In the genomic region with DNA sequence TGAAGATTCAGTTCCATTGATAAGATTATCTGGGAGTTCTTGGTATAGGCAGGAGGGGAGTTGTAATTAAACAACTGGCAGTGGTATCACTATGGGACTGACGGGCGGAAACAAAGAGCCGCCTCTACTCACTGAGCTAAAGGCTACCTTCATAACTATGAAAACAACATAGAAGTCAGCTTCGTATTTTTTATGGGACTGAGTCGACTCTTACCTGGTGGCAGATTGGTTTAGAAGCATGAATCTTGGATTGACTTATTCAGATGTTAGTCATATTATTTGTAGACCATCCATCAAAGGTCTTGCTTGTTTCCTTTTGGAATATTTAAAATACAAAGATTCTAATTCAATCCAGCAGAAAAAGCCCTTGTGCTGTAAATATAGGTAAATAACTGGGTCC, we compare ENCODE assay signal across 19 cellular contexts. TPM values are rescaled to one million over a fixed set of nuclear protein-coding genes. Genes with fewer than 3 reads are reported as not detected.
DNase-seq lines count a peak whose midpoint lies in the region; ATAC-seq, FAIRE-seq and TF ChIP-seq lines count a peak whose summit lies in the region.
"Had no signal": no experiment of that assay in that cellular context is flagged by ENCODE, and none has a peak within 500 bp of the region (broad histone marks: within the 10 kb centered on the region; RNA-seq: fewer than 3 reads in every experiment).

No MANE protein-coding gene starts in this region.

- H3K9me3 Mint-ChIP-seq in CD4-positive, CD25-positive, alpha-beta regulatory T cell: no peaks in the 10 kb centered on the region
- H3K9me3 Mint-ChIP-seq in activated B cell treated with CpG ODN at 0.5 μM for 24 hours: no peaks in the 10 kb centered on the region
- no peaks in the 10 kb centered on the region for H3K9me3 Mint-ChIP-seq in memory B cell
- H3K9me3 Mint-ChIP-seq: CD8-positive, alpha-beta T cell; HFFc6; IgD-negative memory B cell had no signal

- peak; percentile 56 for FAIRE-seq in A549 (lab: Jason Lieb, UNC)
- FAIRE-seq: HTR-8/SVneo had no signal

- no peak overlapping the region for H3K4me2 ChIP-seq in A549

- no peak for TF ChIP-seq CTCF in A549 (IDR thresholded peaks at IDR 0.05)
- no peak for TF ChIP-seq CTCF in activated B cell treated with CpG ODN at 0.5 μM for 24 hours (IDR thresholded peaks at IDR 0.05)

- no peak overlapping the region for H3K27ac ChIP-seq in A549
- H3K27ac ChIP-seq in CD4-positive, CD25-positive, alpha-beta regulatory T cell (ENCODE audit: insufficient read depth, low read length, poor library complexity, severe bottlenecking): no peak overlapping the region
- H3K27ac ChIP-seq: C4-2B had no signal

- no peaks in the 10 kb centered on the region for H3K27me3 ChIP-seq in CD4-positive, CD25-positive, alpha-beta regulatory T cell (ENCODE audit: control insufficient read depth, insufficient read depth, low read length)

- no peak for DNase-seq in A549 (ENCODE audit: low read depth in 1 of 2, low spot score in 1 of 2)
- no peak for DNase-seq in CD4-positive, CD25-positive, alpha-beta regulatory T cell
- DNase-seq in activated B cell treated with CpG ODN at 0.5 μM for 24 hours: no peak
- no peak for DNase-seq in memory B cell (ENCODE audit: low spot score in 2 of 2)
- DNase-seq in posterior cingulate gyrus: no peak
- DNase-seq in dermis blood vessel endothelial cell: no peak
- DNase-seq: ACHN; Calu3; CD8-positive, alpha-beta T cell; DMS79 treated with DMSO at 0.1 percent for 48 hours; GF-D8; GOT3; H7; HFFc6 had no signal

- H3K27me3 Mint-ChIP-seq in CD4-positive, CD25-positive, alpha-beta regulatory T cell: no peaks in the 10 kb centered on the region
- H3K27me3 Mint-ChIP-seq in activated B cell treated with CpG ODN at 0.5 μM for 24 hours: no peaks in the 10 kb centered on the region
- H3K27me3 Mint-ChIP-seq in memory B cell: no peaks in the 10 kb centered on the region
- H3K27me3 Mint-ChIP-seq: IgD-negative memory B cell had no signal

- WGBS in A549 (ENCODE audit: missing lambda C conversion rate): 92% methylated on average over 5 of the region's 5 CpGs

- H3K4me3 ChIP-seq in A549: no peak overlapping the region
- H3K4me3 ChIP-seq in CD4-positive, CD25-positive, alpha-beta regulatory T cell (ENCODE audit: low read depth, low read length): no peak overlapping the region

- no peak for ATAC-seq in A549
- ATAC-seq in CD4-positive, CD25-positive, alpha-beta regulatory T cell (ENCODE audit: low read depth in 2 of 2): no peak
- ATAC-seq in activated B cell treated with CpG ODN at 0.5 μM for 24 hours (ENCODE audit: low read depth): no peak
- no peak for ATAC-seq in memory B cell (ENCODE audit: low read depth)
- no peak for ATAC-seq in HG02571 (IDR thresholded peaks at IDR 0.05; ENCODE audit: unreplicated experiment)
- ATAC-seq: CD8-positive, alpha-beta T cell; HCT116 had no signal

- CTCF ChIA-PET in A549 (lab: Yijun Ruan, JAX) (no interaction called here), activated B cell treated with CpG ODN at 0.5 μM for 24 hours (lab: Charles Lee) (no interaction called here)

- no peaks in the 10 kb centered on the region for H3K4me1 ChIP-seq in A549
- no peaks in the 10 kb centered on the region for H3K4me1 ChIP-seq in CD4-positive, CD25-positive, alpha-beta regulatory T cell (ENCODE audit: control insufficient read depth, insufficient read depth, low read length, poor library complexity, severe bottlenecking)

- H3K4me3 Mint-ChIP-seq in CD4-positive, CD25-positive, alpha-beta regulatory T cell: no peak overlapping the region
- H3K4me3 Mint-ChIP-seq in activated B cell treated with CpG ODN at 0.5 μM for 24 hours: no peak overlapping the region
- no peak overlapping the region for H3K4me3 Mint-ChIP-seq in memory B cell
- H3K4me3 Mint-ChIP-seq: CD8-positive, alpha-beta T cell; HFFc6; IgD-negative memory B cell had no signal

- intact Hi-C loops in activated B cell treated with CpG ODN at 0.5 μM for 24 hours (cut with micrococcal nuclease): no loop called here
- intact Hi-C loops in posterior cingulate gyrus (cut with DNase I): no loop called here

- peak overlapping the region in 2 of 3 donors; percentile 29 to 69 for H3K27ac Mint-ChIP-seq in CD4-positive, CD25-positive, alpha-beta regulatory T cell
- H3K27ac Mint-ChIP-seq in activated B cell treated with CpG ODN at 0.5 μM for 24 hours (peak overlapping the region; percentile 41), memory B cell (peak overlapping the region; percentile 58)
- H3K27ac Mint-ChIP-seq: HFFc6 had no signal

- no peak for TF ChIP-seq EP300 in A549 (IDR thresholded peaks at IDR 0.05)

- H3K4me1 Mint-ChIP-seq in CD4-positive, CD25-positive, alpha-beta regulatory T cell: no peaks in the 10 kb centered on the region
- H3K4me1 Mint-ChIP-seq in activated B cell treated with CpG ODN at 0.5 μM for 24 hours: peaks cover 3% of the 10 kb centered on the region
- no peaks in the 10 kb centered on the region for H3K4me1 Mint-ChIP-seq in memory B cell

- peaks cover 16% of the 10 kb centered on the region for H3K36me3 ChIP-seq in CD4-positive, CD25-positive, alpha-beta regulatory T cell (ENCODE audit: control insufficient read depth, insufficient read depth, low read length)

- H3K36me3 Mint-ChIP-seq in CD4-positive, CD25-positive, alpha-beta regulatory T cell: peaks cover 17% of the 10 kb centered on the region
- H3K36me3 Mint-ChIP-seq in activated B cell treated with CpG ODN at 0.5 μM for 24 hours (ENCODE audit: low read depth) (peaks cover 39% of the 10 kb centered on the region), memory B cell (peaks cover 7% of the 10 kb centered on the region)

- no peak for TF ChIP-seq RAD21 in A549 (conservative IDR thresholded peaks at IDR 0.05 in 1 of 2, IDR thresholded peaks at IDR 0.05 in 1 of 2)

- POLR2A ChIA-PET in A549 (lab: Yijun Ruan, JAX): no interaction called here
- POLR2A ChIA-PET in activated B cell treated with CpG ODN at 0.5 μM for 24 hours (lab: Charles Lee): no interaction called here

- no peak for TF ChIP-seq POLR2A in A549 (IDR thresholded peaks at IDR 0.05; ENCODE audit: low read length)

- no peaks in the 10 kb centered on the region for H3K9me3 ChIP-seq in A549
- H3K9me3 ChIP-seq in CD4-positive, CD25-positive, alpha-beta regulatory T cell (ENCODE audit: control insufficient read depth in 2 of 2, low read length in 2 of 2): no peaks in the 10 kb centered on the region

TF ChIP-seq in A549, 52 proteins besides CTCF, POLR2A, EP300 and RAD21:
- no peak for TF ChIP-seq TP53 (CRISPR knock-in tag; IDR thresholded peaks at IDR 0.05)
- TF ChIP-seq ZC3H11A (IDR thresholded peaks at IDR 0.05): no peak
- TF ChIP-seq, protein P1, sequence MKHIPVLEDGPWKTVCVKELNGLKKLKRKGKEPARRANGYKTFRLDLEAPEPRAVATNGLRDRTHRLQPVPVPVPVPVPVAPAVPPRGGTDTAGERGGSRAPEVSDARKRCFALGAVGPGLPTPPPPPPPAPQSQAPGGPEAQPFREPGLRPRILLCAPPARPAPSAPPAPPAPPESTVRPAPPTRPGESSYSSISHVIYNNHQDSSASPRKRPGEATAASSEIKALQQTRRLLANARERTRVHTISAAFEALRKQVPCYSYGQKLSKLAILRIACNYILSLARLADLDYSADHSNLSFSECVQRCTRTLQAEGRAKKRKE (CRISPR knock-in tag; IDR thresholded peaks at IDR 0.05; ENCODE audit: low read depth): no peak
- no peak for TF ChIP-seq EHMT2 (IDR thresholded peaks at IDR 0.05; ENCODE audit: low read depth)
- no peak for TF ChIP-seq FOSB (CRISPR knock-in tag; IDR thresholded peaks at IDR 0.05)
- no peak for TF ChIP-seq JUN (IDR thresholded peaks at IDR 0.05)
- no peak for TF ChIP-seq ZSCAN20 (CRISPR knock-in tag; IDR thresholded peaks at IDR 0.05)
- TF ChIP-seq KDM5A (IDR thresholded peaks at IDR 0.05): no peak
- TF ChIP-seq BHLHE40 (IDR thresholded peaks at IDR 0.05; ENCODE audit: low read depth, low read length): no peak
- no peak for TF ChIP-seq KDM1A (IDR thresholded peaks at IDR 0.05; ENCODE audit: low read depth)
- no peak for TF ChIP-seq CEBPB (IDR thresholded peaks at IDR 0.05)
- TF ChIP-seq TFCP2L1 (CRISPR knock-in tag; IDR thresholded peaks at IDR 0.05): no peak
- no peak for TF ChIP-seq FOSL2 (IDR thresholded peaks at IDR 0.05)
- TF ChIP-seq FOSL2 (CRISPR knock-in tag; IDR thresholded peaks at IDR 0.05): no peak
- TF ChIP-seq HDAC2 (IDR thresholded peaks at IDR 0.05): no peak

RNA-seq across cellular contexts. Expression of a gene that starts 6.3 kb away (rescaled TPM):
- 19.6 and 21.0 TPM in 2 replicates for polyA plus RNA-seq in A549 (2011; rRNA removed)
- polyA plus RNA-seq in A549 (2012; cell fraction: cytosol; rRNA removed): 6.3 and 8.3 TPM in 2 replicates
- polyA plus RNA-seq in A549 (2012; cell fraction: nucleus; rRNA removed): 16.9 and 25.6 TPM in 2 replicates
- 10.5 to 16.6 TPM (median 14.3 TPM) in 3 replicates for polyA plus RNA-seq in A549 (2017; fragmentation: RNase III; extraction: RNeasy Plus Mini Kit Qiagen cat#74134 plus additional on column Dnase treatment)
- 8.1 and 11.6 TPM in 2 replicates for polyA minus RNA-seq in A549 (2011; rRNA and poly(A)+ RNA removed)
- total RNA-seq in CD4-positive, CD25-positive, alpha-beta regulatory T cell: not detected
- polyA plus RNA-seq in CD4-positive, CD25-positive, alpha-beta regulatory T cell: not detected
- 0.86 and 1.5 TPM in 2 replicates for total RNA-seq in activated B cell treated with CpG ODN at 0.5 μM for 24 hours
- total RNA-seq in dermis blood vessel endothelial cell: not detected in 2 replicates
- polyA plus RNA-seq: IgD-negative memory B cell had no signal

RNA-seq across cellular contexts. Expression of a gene that starts 35.6 kb away (rescaled TPM):
- 16.0 and 21.7 TPM in 2 replicates for polyA plus RNA-seq in A549 (2011; rRNA removed)
- polyA plus RNA-seq in A549 (2012; cell fraction: cytosol; rRNA removed): 4.2 TPM in 2 replicates
- 3.1 and 6.2 TPM in 2 replicates for polyA plus RNA-seq in A549 (2012; cell fraction: nucleus; rRNA removed)
- polyA plus RNA-seq in A549 (2017; fragmentation: RNase III; extraction: RNeasy Plus Mini Kit Qiagen cat#74134 plus additional on column Dnase treatment): 11.7 to 13.0 TPM (median 12.1 TPM) in 3 replicates
- polyA minus RNA-seq in A549 (2011; rRNA and poly(A)+ RNA removed): 2.9 and 5.4 TPM in 2 replicates
- total RNA-seq in CD4-positive, CD25-positive, alpha-beta regulatory T cell: 5.9 TPM
- 1 to 10 TPM; 2.8 to 4.6 (median 3.9) TPM for polyA plus RNA-seq in CD4-positive, CD25-positive, alpha-beta regulatory T cell
- total RNA-seq in activated B cell treated with CpG ODN at 0.5 μM for 24 hours: 15.2 and 19.1 TPM in 2 replicates
- 5.3 and 6.5 TPM in 2 replicates for total RNA-seq in dermis blood vessel endothelial cell
